30 cellular contexts compared by ENCODE assay signal in the genomic region with DNA sequence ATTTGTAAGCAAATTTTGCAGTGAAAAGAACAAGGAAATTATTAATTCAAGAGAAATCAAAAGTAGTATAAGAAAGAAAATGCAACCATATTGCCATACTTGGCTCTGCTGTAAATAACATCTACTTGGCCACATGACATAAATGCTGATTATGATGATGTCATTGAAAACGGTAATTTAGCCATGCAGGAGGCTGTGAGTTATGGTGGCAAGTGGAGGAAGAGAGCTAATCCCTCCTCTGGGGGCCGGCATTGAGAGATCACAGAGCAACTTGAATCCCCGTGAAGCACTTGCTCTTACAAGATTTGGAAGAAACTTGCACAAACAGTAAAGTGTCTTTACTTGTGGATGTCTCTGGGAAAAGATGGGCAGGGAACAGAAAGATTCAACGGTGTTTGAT.
"Had no signal": no experiment of that assay in that cellular context is flagged by ENCODE, and none has a peak within 500 bp of the region (broad histone marks: within the 10 kb centered on the region; RNA-seq: fewer than 3 reads in every experiment).

No MANE protein-coding gene starts in this region.

- H3K36me3 Mint-ChIP-seq: activated CD8-positive, alpha-beta memory T cell treated with anti-CD3 and anti-CD28 coated beads, Interleukin-2, amount 10 ng/mL, durations not matched to agents 7 days and 5 days; activated naive CD4-positive, alpha-beta T cell treated with anti-CD3 and anti-CD28 coated beads, Interleukin-2, amount 10 ng/mL, durations not matched to agents 7 days and 5 days; activated naive CD8-positive, alpha-beta T cell; brain had no signal

- H3K4me3 ChIP-seq: SK-N-MC had no signal

- H3K27ac ChIP-seq: SK-N-MC, WERI-Rb-1 had no signal

- H3K4me3 Mint-ChIP-seq: activated CD4-positive, alpha-beta memory T cell treated with anti-CD3 and anti-CD28 coated beads, Interleukin-2, amount 10 ng/mL, durations not matched to agents 7 days and 5 days; activated CD8-positive, alpha-beta memory T cell treated with anti-CD3 and anti-CD28 coated beads, Interleukin-2, amount 10 ng/mL, durations not matched to agents 7 days and 5 days; activated naive CD4-positive, alpha-beta T cell treated with anti-CD3 and anti-CD28 coated beads, Interleukin-2, amount 10 ng/mL, durations not matched to agents 7 days and 5 days; activated naive CD8-positive, alpha-beta T cell; activated naive CD8-positive, alpha-beta T cell treated with anti-CD3 and anti-CD28 coated beads, Interleukin-2, amount 50 U/mL, for 24 hours; brain had no signal

- H3K36me3 ChIP-seq: WERI-Rb-1 had no signal

- H3K9me3 Mint-ChIP-seq: activated CD4-positive, alpha-beta memory T cell treated with anti-CD3 and anti-CD28 coated beads, Interleukin-2, amount 10 ng/mL, durations not matched to agents 7 days and 5 days; activated naive CD4-positive, alpha-beta T cell treated with anti-CD3 and anti-CD28 coated beads, Interleukin-2, amount 10 ng/mL, durations not matched to agents 7 days and 5 days; activated naive CD8-positive, alpha-beta T cell treated with anti-CD3 and anti-CD28 coated beads, Interleukin-2, amount 50 U/mL, for 24 hours had no signal

- DNase-seq: activated CD4-positive, alpha-beta memory T cell treated with anti-CD3 and anti-CD28 coated beads, Interleukin-2, amount 10 ng/mL, durations not matched to agents 7 days and 5 days; activated CD4-positive, alpha-beta T cell treated with anti-CD3 and anti-CD28 coated beads for 1 hour; activated CD4-positive, alpha-beta T cell treated with anti-CD3 and anti-CD28 coated beads for 48 hours; activated CD4-positive, CD25-positive, alpha-beta regulatory T cell; activated CD8-positive, alpha-beta memory T cell treated with anti-CD3 and anti-CD28 coated beads for 24 hours; activated CD8-positive, alpha-beta memory T cell treated with anti-CD3 and anti-CD28 coated beads, Interleukin-2, amount 10 ng/mL, durations not matched to agents 7 days and 5 days; activated CD8-positive, alpha-beta memory T cell treated with anti-CD3 and anti-CD28 coated beads, Interleukin-2, amount 50 U/mL, for 48 hours; activated effector memory CD4-positive, alpha-beta T cell treated with Interleukin-2 at 50 U/mL for 16 hours; activated naive CD4-positive, alpha-beta T cell treated with anti-CD3 and anti-CD28 coated beads, Interleukin-2, amount 10 ng/mL, durations not matched to agents 7 days and 5 days; activated naive CD8-positive, alpha-beta T cell treated with anti-CD3 and anti-CD28 coated beads, Interleukin-2, amount 50 U/mL, for 24 hours; activated T-cell treated with anti-CD3 and anti-CD28 coated beads, Interleukin-2, amount 50 U/mL, for 48 hours; anterior cingulate cortex; caudate nucleus; cerebellar nuclear complex; Karpas-422; NCI-H1105; NCI-H1417 treated with DMSO at 0.1 percent for 48 hours; NCI-H187 treated with DMSO at 0.1 percent for 48 hours; NCI-H2081; NCI-H226; NCI-H446 treated with DMSO at 0.1 percent for 48 hours; NCI-H69; NK-92 treated with Interleukin-12 subunit alpha and Interleukin-12 subunit beta, amount 100 ng/mL, for 24 hours; PC-3; Right ventricle myocardium superior; T1000; WERI-Rb-1 had no signal

- H3K27ac Mint-ChIP-seq: activated CD4-positive, alpha-beta memory T cell treated with anti-CD3 and anti-CD28 coated beads, Interleukin-2, amount 10 ng/mL, durations not matched to agents 7 days and 5 days; activated CD8-positive, alpha-beta memory T cell treated with anti-CD3 and anti-CD28 coated beads, Interleukin-2, amount 10 ng/mL, durations not matched to agents 7 days and 5 days; activated naive CD4-positive, alpha-beta T cell treated with anti-CD3 and anti-CD28 coated beads, Interleukin-2, amount 10 ng/mL, durations not matched to agents 7 days and 5 days; activated naive CD8-positive, alpha-beta T cell; activated naive CD8-positive, alpha-beta T cell treated with anti-CD3 and anti-CD28 coated beads, Interleukin-2, amount 50 U/mL, for 24 hours had no signal
